ENCODE assay signal across 1 cellular context in genomic region chr1:26890467-26890796, GRCh38.
A peak's percentile ranks its signal among the peaks of the same experiment; 100 is the strongest.
TF ChIP-seq lines count a peak whose summit lies in the region.

No MANE protein-coding gene starts in this region.

TF ChIP-seq in HepG2, 621 proteins besides CTCF, POLR2A, EP300 and RAD21 (continues in another document):
- TF ChIP-seq FOXK1 (CRISPR knock-in tag; IDR thresholded peaks at IDR 0.05; ENCODE audit: borderline replicate concordance, low read depth) (no peak), SCMH1 (CRISPR knock-in tag; IDR thresholded peaks at IDR 0.05; ENCODE audit: borderline replicate concordance) (no peak), MTF1 (CRISPR knock-in tag; IDR thresholded peaks at IDR 0.05) (no peak), SP1 (IDR thresholded peaks at IDR 0.05) (no peak), SP1 (CRISPR knock-in tag; IDR thresholded peaks at IDR 0.05) (no peak), HOXA5 (CRISPR knock-in tag; IDR thresholded peaks at IDR 0.05) (no peak), KLF12 (CRISPR knock-in tag; IDR thresholded peaks at IDR 0.05; ENCODE audit: borderline replicate concordance) (no peak), ZFP1 (CRISPR knock-in tag; IDR thresholded peaks at IDR 0.05) (no peak), ZNF839 (CRISPR knock-in tag; IDR thresholded peaks at IDR 0.05; ENCODE audit: borderline replicate concordance) (0 out of 2 replicates have a peak, but pooled peaks have one; percentile 9), ZNF264 (CRISPR knock-in tag; IDR thresholded peaks at IDR 0.05) (no peak), ZNF430 (CRISPR knock-in tag; IDR thresholded peaks at IDR 0.05) (no peak), MXD4 (CRISPR knock-in tag; IDR thresholded peaks at IDR 0.05) (no peak), POLR2G (IDR thresholded peaks at IDR 0.05; ENCODE audit: low read depth, low read length) (peak; percentile 51), ZNF605 (CRISPR knock-in tag; IDR thresholded peaks at IDR 0.05) (no peak), ZNF75D (CRISPR knock-in tag; IDR thresholded peaks at IDR 0.05; ENCODE audit: borderline replicate concordance) (no peak), ZFP90 (CRISPR knock-in tag; IDR thresholded peaks at IDR 0.05; ENCODE audit: borderline replicate concordance) (0 out of 2 replicates have a peak, but pooled peaks have one; percentile 5), SAFB2 (CRISPR knock-in tag; IDR thresholded peaks at IDR 0.05; ENCODE audit: borderline replicate concordance, low read depth) (no peak; the same call in 1 of the 2 replicates), ZBTB1 (CRISPR knock-in tag; IDR thresholded peaks at IDR 0.05; ENCODE audit: borderline replicate concordance) (no peak), SMC3 (IDR thresholded peaks at IDR 0.05; ENCODE audit: low read length) (no peak), ZNF281 (CRISPR knock-in tag; IDR thresholded peaks at IDR 0.05; ENCODE audit: borderline replicate concordance) (no peak), ZSCAN21 (CRISPR knock-in tag; IDR thresholded peaks at IDR 0.05; ENCODE audit: borderline replicate concordance) (0 out of 2 replicates have a peak, but pooled peaks have one; percentile 3), KAT2B (IDR thresholded peaks at IDR 0.05; ENCODE audit: borderline replicate concordance, low read depth, low read length) (no peak), KDM5A (IDR thresholded peaks at IDR 0.05; ENCODE audit: borderline replicate concordance, low read length) (no peak), PLRG1 (conservative IDR thresholded peaks at IDR 0.05) (no peak), ZNF589 (CRISPR knock-in tag; conservative IDR thresholded peaks at IDR 0.05) (no peak), RNF2 (conservative IDR thresholded peaks at IDR 0.05; ENCODE audit: low read depth) (no peak), AKAP8 (CRISPR knock-in tag; IDR thresholded peaks at IDR 0.05) (no peak), RBM39 (IDR thresholded peaks at IDR 0.05; ENCODE audit: low read depth, low read length, poor library complexity, severe bottlenecking) (peak; percentile 16), BCL6 (CRISPR knock-in tag; IDR thresholded peaks at IDR 0.05) (no peak), ZNF720 (CRISPR knock-in tag; IDR thresholded peaks at IDR 0.05) (peak; percentile 33; the same call in 1 of the 2 replicates), KLF16 (CRISPR knock-in tag; IDR thresholded peaks at IDR 0.05) (no peak), RXRB (CRISPR knock-in tag; IDR thresholded peaks at IDR 0.05; ENCODE audit: borderline replicate concordance) (no peak), CENPBD1 (CRISPR knock-in tag; IDR thresholded peaks at IDR 0.05; ENCODE audit: borderline replicate concordance, low read depth) (no peak), ZBTB2 (CRISPR knock-in tag; IDR thresholded peaks at IDR 0.05; ENCODE audit: low read depth) (no peak), NFKBIZ (CRISPR knock-in tag; IDR thresholded peaks at IDR 0.05) (0 out of 2 replicates have a peak, but pooled peaks have one; percentile 20), ZBTB38 (CRISPR knock-in tag; IDR thresholded peaks at IDR 0.05) (peak; percentile 44; the same call in 1 of the 2 replicates), ZNF749 (CRISPR knock-in tag; IDR thresholded peaks at IDR 0.05; ENCODE audit: borderline replicate concordance) (no peak), TRAFD1 (CRISPR knock-in tag; IDR thresholded peaks at IDR 0.05; ENCODE audit: borderline replicate concordance) (no peak; the same call in 1 of the 2 replicates), ZNF777 (CRISPR knock-in tag; IDR thresholded peaks at IDR 0.05) (no peak), SUZ12 (IDR thresholded peaks at IDR 0.05; ENCODE audit: low read depth, low read length) (no peak), FOXO1 (CRISPR knock-in tag; IDR thresholded peaks at IDR 0.05) (no peak), NFYB (CRISPR knock-in tag; IDR thresholded peaks at IDR 0.05) (no peak), ZNF639 (CRISPR knock-in tag; conservative IDR thresholded peaks at IDR 0.05) (no peak), ZFP91 (CRISPR knock-in tag; IDR thresholded peaks at IDR 0.05; ENCODE audit: borderline replicate concordance) (0 out of 2 replicates have a peak, but pooled peaks have one; percentile 4), ZNF414 (CRISPR knock-in tag; IDR thresholded peaks at IDR 0.05) (0 out of 2 replicates have a peak, but pooled peaks have one; percentile 1), ELF3 (CRISPR knock-in tag; IDR thresholded peaks at IDR 0.05) (no peak), CEBPG (CRISPR knock-in tag; IDR thresholded peaks at IDR 0.05) (no peak), TAF15 (IDR thresholded peaks at IDR 0.05; ENCODE audit: low read depth, low read length, poor library complexity, severe bottlenecking) (no peak)
- TF ChIP-seq, protein P1, sequence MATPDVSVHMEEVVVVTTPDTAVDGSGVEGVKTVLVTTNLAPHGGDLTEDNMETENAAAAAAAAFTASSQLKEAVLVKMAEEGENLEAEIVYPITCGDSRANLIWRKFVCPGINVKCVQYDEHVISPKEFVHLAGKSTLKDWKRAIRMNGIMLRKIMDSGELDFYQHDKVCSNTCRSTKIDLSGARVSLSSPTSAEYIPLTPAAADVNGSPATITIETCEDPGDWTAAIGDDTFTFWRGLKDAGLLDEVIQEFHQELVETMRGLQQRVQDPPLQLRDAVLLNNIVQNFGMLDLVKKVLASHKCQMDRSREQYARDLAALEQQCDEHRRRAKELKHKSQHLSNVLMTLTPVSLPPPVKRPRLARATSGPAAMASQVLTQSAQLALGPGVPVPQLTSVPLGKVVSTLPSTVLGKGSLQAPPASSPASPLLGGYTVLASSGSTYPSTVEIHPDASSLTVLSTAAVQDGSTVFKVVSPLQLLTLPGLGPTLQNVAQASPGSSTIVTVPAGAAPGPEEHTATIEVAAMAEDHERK (CRISPR knock-in tag; IDR thresholded peaks at IDR 0.05; ENCODE audit: low read depth): no peak
- TF ChIP-seq, protein P2, sequence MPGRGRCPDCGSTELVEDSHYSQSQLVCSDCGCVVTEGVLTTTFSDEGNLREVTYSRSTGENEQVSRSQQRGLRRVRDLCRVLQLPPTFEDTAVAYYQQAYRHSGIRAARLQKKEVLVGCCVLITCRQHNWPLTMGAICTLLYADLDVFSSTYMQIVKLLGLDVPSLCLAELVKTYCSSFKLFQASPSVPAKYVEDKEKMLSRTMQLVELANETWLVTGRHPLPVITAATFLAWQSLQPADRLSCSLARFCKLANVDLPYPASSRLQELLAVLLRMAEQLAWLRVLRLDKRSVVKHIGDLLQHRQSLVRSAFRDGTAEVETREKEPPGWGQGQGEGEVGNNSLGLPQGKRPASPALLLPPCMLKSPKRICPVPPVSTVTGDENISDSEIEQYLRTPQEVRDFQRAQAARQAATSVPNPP (CRISPR knock-in tag; IDR thresholded peaks at IDR 0.05): no peak
- TF ChIP-seq, protein P3, sequence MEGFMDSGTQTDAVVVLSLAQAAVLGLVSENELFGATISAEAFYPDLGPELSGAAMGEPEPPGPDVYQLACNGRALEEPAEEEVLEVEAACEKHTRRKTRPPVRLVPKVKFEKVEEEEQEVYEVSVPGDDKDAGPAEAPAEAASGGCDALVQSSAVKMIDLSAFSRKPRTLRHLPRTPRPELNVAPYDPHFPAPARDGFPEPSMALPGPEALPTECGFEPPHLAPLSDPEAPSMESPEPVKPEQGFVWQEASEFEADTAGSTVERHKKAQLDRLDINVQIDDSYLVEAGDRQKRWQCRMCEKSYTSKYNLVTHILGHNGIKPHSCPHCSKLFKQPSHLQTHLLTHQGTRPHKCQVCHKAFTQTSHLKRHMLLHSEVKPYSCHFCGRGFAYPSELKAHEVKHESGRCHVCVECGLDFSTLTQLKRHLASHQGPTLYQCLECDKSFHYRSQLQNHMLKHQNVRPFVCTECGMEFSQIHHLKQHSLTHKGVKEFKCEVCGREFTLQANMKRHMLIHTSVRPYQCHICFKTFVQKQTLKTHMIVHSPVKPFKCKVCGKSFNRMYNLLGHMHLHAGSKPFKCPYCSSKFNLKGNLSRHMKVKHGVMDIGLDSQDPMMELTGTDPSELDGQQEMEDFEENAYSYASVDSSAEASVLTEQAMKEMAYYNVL (CRISPR knock-in tag; IDR thresholded peaks at IDR 0.05; ENCODE audit: borderline replicate concordance): no peak
- TF ChIP-seq, protein P4, sequence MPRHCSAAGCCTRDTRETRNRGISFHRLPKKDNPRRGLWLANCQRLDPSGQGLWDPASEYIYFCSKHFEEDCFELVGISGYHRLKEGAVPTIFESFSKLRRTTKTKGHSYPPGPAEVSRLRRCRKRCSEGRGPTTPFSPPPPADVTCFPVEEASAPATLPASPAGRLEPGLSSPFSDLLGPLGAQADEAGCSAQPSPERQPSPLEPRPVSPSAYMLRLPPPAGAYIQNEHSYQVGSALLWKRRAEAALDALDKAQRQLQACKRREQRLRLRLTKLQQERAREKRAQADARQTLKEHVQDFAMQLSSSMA (CRISPR knock-in tag; IDR thresholded peaks at IDR 0.05): no peak
- TF ChIP-seq, protein P5, sequence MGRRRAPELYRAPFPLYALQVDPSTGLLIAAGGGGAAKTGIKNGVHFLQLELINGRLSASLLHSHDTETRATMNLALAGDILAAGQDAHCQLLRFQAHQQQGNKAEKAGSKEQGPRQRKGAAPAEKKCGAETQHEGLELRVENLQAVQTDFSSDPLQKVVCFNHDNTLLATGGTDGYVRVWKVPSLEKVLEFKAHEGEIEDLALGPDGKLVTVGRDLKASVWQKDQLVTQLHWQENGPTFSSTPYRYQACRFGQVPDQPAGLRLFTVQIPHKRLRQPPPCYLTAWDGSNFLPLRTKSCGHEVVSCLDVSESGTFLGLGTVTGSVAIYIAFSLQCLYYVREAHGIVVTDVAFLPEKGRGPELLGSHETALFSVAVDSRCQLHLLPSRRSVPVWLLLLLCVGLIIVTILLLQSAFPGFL (CRISPR knock-in tag; IDR thresholded peaks at IDR 0.05): no peak
